Comparison of ENCODE assay signal across 30 cellular contexts in genomic region chr4:16908377-16909021, GRCh38. TPM values are rescaled to one million over a fixed set of nuclear protein-coding genes. Genes with fewer than 3 reads are reported as not detected.
"Had no signal": no experiment of that assay in that cellular context is flagged by ENCODE, and none has a peak within 500 bp of the region (broad histone marks: within the 10 kb centered on the region; RNA-seq: fewer than 3 reads in every experiment).

No MANE protein-coding gene starts in this region.

- H3K9ac ChIP-seq: neural progenitor cell had no signal

- H3K27me3 Mint-ChIP-seq: activated naive CD8-positive, alpha-beta T cell treated with anti-CD3 and anti-CD28 coated beads for 36 hours; stimulated activated naive B cell treated with anti-CD40 and anti-IgM and Interleukin-4, amounts not matched to agents 10 μg/mL and 1 μg/mL and 100 μg/mL, for 72 hours had no signal

- H3K4me3 ChIP-seq: ascending aorta, neural progenitor cell, suprapubic skin, tibial artery, upper lobe of right lung had no signal

- H3K27ac ChIP-seq: ascending aorta, left ventricle myocardium inferior, neural progenitor cell, suprapubic skin, tibial artery, upper lobe of right lung, VCaP had no signal

- H3K4me1 Mint-ChIP-seq: activated naive CD8-positive, alpha-beta T cell treated with anti-CD3 and anti-CD28 coated beads for 36 hours; stimulated activated naive B cell treated with anti-CD40 and anti-IgM and Interleukin-4, amounts not matched to agents 10 μg/mL and 1 μg/mL and 100 μg/mL, for 72 hours had no signal

- H3K36me3 ChIP-seq: ascending aorta, heart left ventricle, left ventricle myocardium inferior, neural progenitor cell, suprapubic skin, tibial artery, upper lobe of right lung had no signal

- H3K9me3 Mint-ChIP-seq: activated naive CD4-positive, alpha-beta T cell treated with anti-CD3 and anti-CD28 coated beads for 36 hours; activated naive CD8-positive, alpha-beta T cell treated with anti-CD3 and anti-CD28 coated beads for 36 hours; activated T-helper 1 cell treated with anti-CD3 and anti-CD28 coated beads, Interleukin-12 subunit alpha, Interleukin-12 subunit beta, Interleukin-2, Interleukin-4 antibody, amounts not matched to agents 30 ng/mL and 10 ng/mL and 1 ng/mL, durations not matched to agents 14 hours and 24 hours and 36 hours; naive thymus-derived CD8-positive, alpha-beta T cell; neural progenitor cell; T-helper 1 cell treated with Interleukin-12 subunit alpha and Interleukin-12 subunit beta and Interleukin-4 antibody, amounts not matched to agents 30 μg/mL and 1 μg/mL, for 36 hours had no signal

- H3K27me3 ChIP-seq: ascending aorta, heart left ventricle, neural progenitor cell, suprapubic skin, tibial artery, upper lobe of right lung had no signal

- H3K4me3 Mint-ChIP-seq: activated naive CD4-positive, alpha-beta T cell treated with anti-CD3 and anti-CD28 coated beads for 36 hours; activated naive CD8-positive, alpha-beta T cell treated with anti-CD3 and anti-CD28 coated beads for 36 hours; activated T-helper 1 cell treated with anti-CD3 and anti-CD28 coated beads, Interleukin-12 subunit alpha, Interleukin-12 subunit beta, Interleukin-2, Interleukin-4 antibody, amounts not matched to agents 30 ng/mL and 10 ng/mL and 1 ng/mL, durations not matched to agents 14 hours and 24 hours and 36 hours; naive thymus-derived CD8-positive, alpha-beta T cell; neural progenitor cell; stimulated activated naive B cell treated with anti-CD40 and anti-IgM and Interleukin-4, amounts not matched to agents 10 μg/mL and 1 μg/mL and 100 μg/mL, for 72 hours; T-helper 1 cell treated with Interleukin-12 subunit alpha and Interleukin-12 subunit beta and Interleukin-4 antibody, amounts not matched to agents 30 μg/mL and 1 μg/mL, for 36 hours had no signal

- H3K4me2 ChIP-seq: neural progenitor cell had no signal

- H3K36me3 Mint-ChIP-seq: activated naive CD8-positive, alpha-beta T cell treated with anti-CD3 and anti-CD28 coated beads for 36 hours; naive thymus-derived CD8-positive, alpha-beta T cell; neural progenitor cell; stimulated activated naive B cell treated with anti-CD40 and anti-IgM and Interleukin-4, amounts not matched to agents 10 μg/mL and 1 μg/mL and 100 μg/mL, for 72 hours had no signal

- H3K27ac Mint-ChIP-seq: activated naive CD4-positive, alpha-beta T cell treated with anti-CD3 and anti-CD28 coated beads for 36 hours; activated naive CD8-positive, alpha-beta T cell treated with anti-CD3 and anti-CD28 coated beads for 36 hours; activated T-helper 1 cell treated with anti-CD3 and anti-CD28 coated beads, Interleukin-12 subunit alpha, Interleukin-12 subunit beta, Interleukin-2, Interleukin-4 antibody, amounts not matched to agents 30 ng/mL and 10 ng/mL and 1 ng/mL, durations not matched to agents 14 hours and 24 hours and 36 hours; naive thymus-derived CD8-positive, alpha-beta T cell; stimulated activated naive B cell treated with anti-CD40 and anti-IgM and Interleukin-4, amounts not matched to agents 10 μg/mL and 1 μg/mL and 100 μg/mL, for 72 hours; T-helper 1 cell treated with Interleukin-12 subunit alpha and Interleukin-12 subunit beta and Interleukin-4 antibody, amounts not matched to agents 30 μg/mL and 1 μg/mL, for 36 hours had no signal

- H3K4me1 ChIP-seq: ascending aorta, neural progenitor cell, suprapubic skin, tibial artery, upper lobe of right lung had no signal

- DNase-seq: activated CD4-positive, alpha-beta T cell treated with anti-CD3 and anti-CD28 coated beads for 48 hours; activated CD4-positive, alpha-beta T cell treated with anti-CD3 and anti-CD28 coated beads, Interleukin-2, amount 50 U/mL, for 48 hours; activated CD8-positive, alpha-beta memory T cell treated with anti-CD3 and anti-CD28 coated beads, Interleukin-2, amount 50 U/mL, for 4 hours; activated effector memory CD4-positive, alpha-beta T cell treated with anti-CD3 and anti-CD28 coated beads, Interleukin-2, amount 50 U/mL, for 16 hours; activated naive CD4-positive, alpha-beta T cell treated with anti-CD3 and anti-CD28 coated beads for 36 hours; activated naive CD8-positive, alpha-beta T cell treated with anti-CD3 and anti-CD28 coated beads for 36 hours; activated T-cell treated with anti-CD3 and anti-CD28 coated beads, Interleukin-2, amount 50 U/mL, for 1 hour; caudate nucleus; cortex of kidney; foreskin fibroblast; hypothalamus; islet precursor cell; midbrain; naive thymus-derived CD8-positive, alpha-beta T cell; posterior cingulate gyrus; stimulated activated CD4-positive, alpha-beta T cell treated with anti-CD3 and anti-CD28 coated beads, Interleukin-15, amount 100 ng/mL, for 24 hours; stimulated activated CD4-positive, alpha-beta T cell treated with anti-CD3 and anti-CD28 coated beads, Interleukin-2, amount 100 ng/mL, for 24 hours; stimulated activated naive B cell treated with anti-CD40 and anti-IgM and Interleukin-4, amounts not matched to agents 10 μg/mL and 1 μg/mL and 100 μg/mL, for 72 hours; T-helper 9 cell; tibial artery; upper lobe of right lung had no signal

- H3K9me3 ChIP-seq: ascending aorta, heart left ventricle, left ventricle myocardium inferior, suprapubic skin, tibial artery, upper lobe of right lung had no signal

RNA-seq across cellular contexts. Expression of gene LDB2, which starts 10.1 kb away (rescaled TPM):
- total RNA-seq: activated CD8-positive, alpha-beta memory T cell treated with anti-CD3 and anti-CD28 coated beads for 36 hours; activated naive CD4-positive, alpha-beta T cell treated with anti-CD3 and anti-CD28 coated beads for 36 hours; activated naive CD8-positive, alpha-beta T cell treated with anti-CD3 and anti-CD28 coated beads for 36 hours; activated T-helper 1 cell treated with anti-CD3 and anti-CD28 coated beads, Interleukin-12 subunit alpha, Interleukin-12 subunit beta, Interleukin-2, Interleukin-4 antibody, amounts not matched to agents 30 ng/mL and 10 ng/mL and 1 ng/mL, durations not matched to agents 14 hours and 24 hours and 36 hours; naive thymus-derived CD8-positive, alpha-beta T cell had no signal
